ENCODE assay signal across 8 cellular contexts in the genomic region with DNA sequence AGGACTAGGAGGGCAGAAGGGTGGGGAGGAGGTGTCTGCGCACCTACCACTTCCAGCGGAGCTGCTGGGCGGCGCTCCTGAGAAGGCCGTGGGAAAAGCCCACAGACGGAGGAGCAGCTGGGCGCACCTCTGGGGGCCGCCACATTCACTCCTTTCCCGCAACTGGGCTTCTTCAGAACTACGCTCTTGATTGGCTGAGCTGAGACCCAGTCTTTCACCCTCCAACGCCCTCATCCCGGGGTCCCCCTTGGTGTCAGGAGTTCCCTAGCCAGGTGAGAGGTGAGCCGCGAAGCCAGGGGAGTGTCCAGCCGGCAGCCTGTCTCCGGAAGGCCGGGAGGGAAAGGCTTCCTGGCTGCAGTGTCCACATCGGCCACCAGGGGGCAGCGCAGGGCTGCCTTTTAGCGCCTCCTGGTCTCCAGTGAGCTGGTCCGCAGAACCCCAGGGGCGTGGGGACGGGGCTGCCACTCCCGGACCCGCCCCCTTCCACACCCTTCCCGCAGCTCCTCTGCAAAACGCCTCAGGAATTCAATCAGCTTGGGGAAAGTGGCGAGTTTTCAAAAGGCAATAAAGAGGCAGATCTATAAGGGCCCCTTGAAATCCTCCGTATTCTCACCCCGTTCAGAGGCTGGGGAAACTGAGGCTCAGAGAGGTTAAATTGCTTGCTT.
A peak's percentile ranks its signal among the peaks of the same experiment; 100 is the strongest.
DNase-seq lines count a peak whose midpoint lies in the region; ATAC-seq and TF ChIP-seq lines count a peak whose summit lies in the region.

No MANE protein-coding gene starts in this region.

- ATAC-seq in GM19035 (IDR thresholded peaks at IDR 0.05; ENCODE audit: unreplicated experiment), result no peak

- no peaks in the 10 kb centered on the region for H3K79me2 ChIP-seq in OCI-LY1 (ENCODE audit: insufficient read depth, low read length)

- peak overlapping the region; percentile 58 for H3K4me3 Mint-ChIP-seq in activated T-cell treated with anti-CD3 and anti-CD28 coated beads, Interleukin-2, amount 50 U/mL, for 24 hours

- peaks cover 14% of the 10 kb centered on the region for H3K4me1 Mint-ChIP-seq in activated T-cell treated with anti-CD3 and anti-CD28 coated beads, Interleukin-2, amount 50 U/mL, for 24 hours (ENCODE audit: low read depth)

- TF ChIP-seq EP300 in esophagus muscularis mucosa (IDR thresholded peaks at IDR 0.05), result no peak

- no peak overlapping the region for H2AFZ ChIP-seq in OCI-LY1 (ENCODE audit: low read length)

- H3K27me3 ChIP-seq in OCI-LY1 (ENCODE audit: insufficient read depth, low read length) (no peaks in the 10 kb centered on the region), esophagus muscularis mucosa (peaks cover 0 to 18% (median 8%) of the 10 kb centered on the region in 4 donors)

- H3K4me1 ChIP-seq in OCI-LY1 (ENCODE audit: insufficient read depth, low read length, severe bottlenecking) (peaks cover 30% of the 10 kb centered on the region), esophagus muscularis mucosa (peaks cover 21 to 53% (median 50%) of the 10 kb centered on the region in 4 donors)

- peak overlapping the region; percentile 63 for H3K4me2 ChIP-seq in OCI-LY1 (ENCODE audit: low read length)

- no peak overlapping the region; the same call in 1 of the 2 replicates for H3K9ac ChIP-seq in OCI-LY1 (ENCODE audit: low read length)

- TF ChIP-seq POLR2A in esophagus muscularis mucosa (IDR thresholded peaks at IDR 0.05; ENCODE audit: low read depth), result no peak

- TF ChIP-seq CTCF in GM12872 (IDR thresholded peaks at IDR 0.05; ENCODE audit: insufficient read depth, low read depth, low read length) (peak; percentile 96), OCI-LY1 (IDR thresholded peaks at IDR 0.05; ENCODE audit: low read length) (peak; percentile 96), esophagus muscularis mucosa (IDR thresholded peaks at IDR 0.05) (peak in 2 of 3 experiments; percentile 98 to 99)

- no peaks in the 10 kb centered on the region for H3K9me3 Mint-ChIP-seq in activated T-cell treated with anti-CD3 and anti-CD28 coated beads, Interleukin-2, amount 50 U/mL, for 24 hours

- peak; percentile 67 for DNase-seq in HS-27A (ENCODE audit: low read depth)
- DNase-seq in activated T-cell treated with anti-CD3 and anti-CD28 coated beads, Interleukin-2, amount 50 U/mL, for 24 hours, result peak; percentile 92
- DNase-seq in esophagus muscularis mucosa (ENCODE audit: extremely low spot score), result peak; percentile 96
- peak; percentile 93 for DNase-seq in myocyte (ENCODE audit: low read depth)
- peak; percentile 92 for DNase-seq in stimulated activated CD8-positive, alpha-beta memory T cell treated with anti-CD3 and anti-CD28 coated beads, Interleukin-4, amount 100 ng/mL, for 48 hours

- intact Hi-C loops in esophagus muscularis mucosa (cut with DNase I), result loop anchor here (1.0 to 5.0 kb wide), 3 partner anchors 163 to 395 kb away; no protein-coding TSS in a partner anchor

- peak overlapping the region; percentile 39 for H3K4me3 ChIP-seq in OCI-LY1 (ENCODE audit: low read depth, low read length, poor library complexity, severe bottlenecking)
- peak overlapping the region; percentile 30 to 43 (median 41) for H3K4me3 ChIP-seq in esophagus muscularis mucosa

- H3K36me3 Mint-ChIP-seq in activated T-cell treated with anti-CD3 and anti-CD28 coated beads, Interleukin-2, amount 50 U/mL, for 24 hours (ENCODE audit: low read depth), result no peaks in the 10 kb centered on the region

- no peaks in the 10 kb centered on the region for H4K20me1 ChIP-seq in OCI-LY1 (ENCODE audit: insufficient read depth, low read length)

- H3K36me3 ChIP-seq in OCI-LY1 (ENCODE audit: insufficient read depth, low read length) (no peaks in the 10 kb centered on the region), esophagus muscularis mucosa (no peaks in the 10 kb centered on the region)

- H3F3A ChIP-seq in OCI-LY1 (ENCODE audit: insufficient read depth, low read length), result no peaks in the 10 kb centered on the region

- WGBS in esophagus muscularis mucosa, result 12% methylated on average over 9 of the region's 30 CpGs

- no peaks in the 10 kb centered on the region for H3K9me3 ChIP-seq in OCI-LY1 (ENCODE audit: low read length)
- no peaks in the 10 kb centered on the region for H3K9me3 ChIP-seq in esophagus muscularis mucosa

- no peak overlapping the region for H3K27ac Mint-ChIP-seq in activated T-cell treated with anti-CD3 and anti-CD28 coated beads, Interleukin-2, amount 50 U/mL, for 24 hours

- peaks cover 75% of the 10 kb centered on the region for H3K27me3 Mint-ChIP-seq in activated T-cell treated with anti-CD3 and anti-CD28 coated beads, Interleukin-2, amount 50 U/mL, for 24 hours

- H3K9me2 ChIP-seq in OCI-LY1 (ENCODE audit: low read depth, low read length), result no peaks in the 10 kb centered on the region

- H3K27ac ChIP-seq in OCI-LY1 (ENCODE audit: low read depth, low read length, poor library complexity, severe bottlenecking) (no peak overlapping the region), esophagus muscularis mucosa (replicated peaks in 1 of 4) (peak overlapping the region; percentile 54 to 71 (median 68))
